Comparison of ENCODE assay signal across 26 cellular contexts in genomic region chr9:94212091-94212490, GRCh38. TPM values are rescaled to one million over a fixed set of nuclear protein-coding genes. Genes with fewer than 3 reads are reported as not detected.
A peak's percentile ranks its signal among the peaks of the same experiment; 100 is the strongest.
DNase-seq lines count a peak whose midpoint lies in the region; ATAC-seq, FAIRE-seq and TF ChIP-seq lines count a peak whose summit lies in the region.
"Had no signal": no experiment of that assay in that cellular context is flagged by ENCODE, and none has a peak within 500 bp of the region (broad histone marks: within the 10 kb centered on the region; RNA-seq: fewer than 3 reads in every experiment).

No MANE protein-coding gene starts in this region.

- H3K27ac Mint-ChIP-seq in astrocyte (ENCODE audit: unreplicated experiment) (peak overlapping the region; percentile 78), glutamatergic neuron (ENCODE audit: unreplicated experiment) (no peak overlapping the region)
- H3K27ac Mint-ChIP-seq: naive thymus-derived CD8-positive, alpha-beta T cell; stimulated activated memory B cell treated with anti-CD40 and anti-IgM and Interleukin-4, amounts not matched to agents 10 μg/mL and 1 μg/mL and 100 μg/mL, for 72 hours had no signal

- no peaks in the 10 kb centered on the region for H3K79me2 ChIP-seq in astrocyte (ENCODE audit: insufficient read depth, low read length)

- no peaks in the 10 kb centered on the region for H3K9me3 ChIP-seq in AG04450 (ENCODE audit: control insufficient read depth, insufficient read depth, low read length)
- H3K9me3 ChIP-seq in astrocyte (ENCODE audit: insufficient read depth, low read depth, low read length): no peaks in the 10 kb centered on the region
- H3K9me3 ChIP-seq: spleen had no signal

- H3K27me3 Mint-ChIP-seq in astrocyte (ENCODE audit: low read depth, unreplicated experiment): peaks cover 4% of the 10 kb centered on the region
- H3K27me3 Mint-ChIP-seq in glutamatergic neuron (ENCODE audit: unreplicated experiment): peaks cover 3% of the 10 kb centered on the region

- H3K9me3 Mint-ChIP-seq in astrocyte (ENCODE audit: unreplicated experiment): peaks cover 8% of the 10 kb centered on the region
- no peaks in the 10 kb centered on the region for H3K9me3 Mint-ChIP-seq in glutamatergic neuron (ENCODE audit: unreplicated experiment)
- H3K9me3 Mint-ChIP-seq: activated T-cell treated with anti-CD3 and anti-CD28 coated beads, Interleukin-2, amount 50 U/mL, for 4 hours; stimulated activated memory B cell treated with anti-CD40 and anti-IgM and Interleukin-4, amounts not matched to agents 10 μg/mL and 1 μg/mL and 100 μg/mL, for 72 hours had no signal

- H3K4me1 ChIP-seq in astrocyte (ENCODE audit: insufficient read depth, low read length): no peaks in the 10 kb centered on the region

- peaks cover 10% of the 10 kb centered on the region for H3K4me1 Mint-ChIP-seq in astrocyte (ENCODE audit: low read depth, unreplicated experiment)
- no peaks in the 10 kb centered on the region for H3K4me1 Mint-ChIP-seq in glutamatergic neuron (ENCODE audit: low read depth, unreplicated experiment)

- H3K9ac ChIP-seq in astrocyte (ENCODE audit: low read length): no peak overlapping the region

- no peaks in the 10 kb centered on the region for H4K20me1 ChIP-seq in astrocyte (ENCODE audit: insufficient read depth, low read length)

- no peak overlapping the region for H3K4me2 ChIP-seq in astrocyte (ENCODE audit: low read length)

- no peak for ATAC-seq in HG02885 (IDR thresholded peaks at IDR 0.05; ENCODE audit: poor library complexity, unreplicated experiment)
- ATAC-seq: activated T-cell treated with anti-CD3 and anti-CD28 coated beads, Interleukin-2, amount 50 U/mL, for 4 hours; left colon; naive thymus-derived CD8-positive, alpha-beta T cell; stimulated activated memory B cell treated with anti-CD40 and anti-IgM and Interleukin-4, amounts not matched to agents 10 μg/mL and 1 μg/mL and 100 μg/mL, for 72 hours had no signal

- no peak for FAIRE-seq in astrocyte (lab: Jason Lieb, UNC)
- FAIRE-seq: A204.1, H54 had no signal

- H3K4me3 Mint-ChIP-seq in astrocyte (ENCODE audit: unreplicated experiment) (no peak overlapping the region), glutamatergic neuron (ENCODE audit: unreplicated experiment) (no peak overlapping the region)
- H3K4me3 Mint-ChIP-seq: activated T-cell treated with anti-CD3 and anti-CD28 coated beads, Interleukin-2, amount 50 U/mL, for 4 hours; naive thymus-derived CD8-positive, alpha-beta T cell; stimulated activated memory B cell treated with anti-CD40 and anti-IgM and Interleukin-4, amounts not matched to agents 10 μg/mL and 1 μg/mL and 100 μg/mL, for 72 hours had no signal

- CTCF ChIA-PET in AG04450 (lab: Charles Lee): interaction anchor here (1.2 to 9.3 kb wide), 9 partner anchors 11 to 530 kb away, joined by 3 to 319 read pairs (median 14); no protein-coding TSS in a partner anchor

- H3K36me3 Mint-ChIP-seq in astrocyte (ENCODE audit: low read depth, unreplicated experiment): peaks cover 3% of the 10 kb centered on the region
- H3K36me3 Mint-ChIP-seq in glutamatergic neuron (ENCODE audit: unreplicated experiment): no peaks in the 10 kb centered on the region
- H3K36me3 Mint-ChIP-seq: naive thymus-derived CD8-positive, alpha-beta T cell; stimulated activated memory B cell treated with anti-CD40 and anti-IgM and Interleukin-4, amounts not matched to agents 10 μg/mL and 1 μg/mL and 100 μg/mL, for 72 hours had no signal

- TF ChIP-seq CTCF in AG04450 (IDR thresholded peaks at IDR 0.05; ENCODE audit: low read depth, low read length): no peak
- TF ChIP-seq CTCF in astrocyte (IDR thresholded peaks at IDR 0.05; ENCODE audit: insufficient read depth, low read depth, low read length): no peak
- TF ChIP-seq CTCF in glutamatergic neuron (IDR thresholded peaks at IDR 0.05; ENCODE audit: partially characterized antibody, unreplicated experiment): no peak

- no peak overlapping the region for H2AFZ ChIP-seq in astrocyte (ENCODE audit: low read depth, low read length)

- POLR2A ChIA-PET in AG04450 (lab: Yijun Ruan, JAX): no interaction called here

- H3K27me3 ChIP-seq in AG04450 (ENCODE audit: control insufficient read depth, insufficient read depth, low read length) (no peaks in the 10 kb centered on the region), astrocyte (ENCODE audit: insufficient read depth, low read length) (no peaks in the 10 kb centered on the region)
- H3K27me3 ChIP-seq: MG63 had no signal

- H3K36me3 ChIP-seq in astrocyte (ENCODE audit: insufficient read depth, low read length): no peaks in the 10 kb centered on the region
- H3K36me3 ChIP-seq: MG63, spleen had no signal

- DNase-seq in AG04450 (ENCODE audit: low read depth, low spot score): peak; percentile 20
- DNase-seq in M059J (ENCODE audit: low read depth): peak; percentile 35
- DNase-seq in astrocyte (ENCODE audit: low read depth): peak; percentile 78
- peak; percentile 87 for DNase-seq in iris pigment epithelial cell (ENCODE audit: low read depth)
- no peak for DNase-seq in activated T-cell treated with anti-CD3 and anti-CD28 coated beads, Interleukin-2, amount 50 U/mL, for 48 hours
- DNase-seq in effector CD8-positive, alpha-beta T cell (lab: John Stamatoyannopoulos, UW): no peak
- no peak for DNase-seq in glutamatergic neuron
- DNase-seq: activated CD4-positive, CD25-positive, alpha-beta regulatory T cell treated with anti-CD3 and anti-CD28 coated beads, Interleukin-2, amount 50 U/mL, for 72 hours; activated naive CD4-positive, alpha-beta T cell treated with Interleukin-2 at 50 U/mL for 16 hours; activated T-cell treated with anti-CD3 and anti-CD28 coated beads, Interleukin-2, amount 50 U/mL, for 4 hours; amygdala; caudate nucleus; dermis blood vessel endothelial cell; left colon; MG63; naive thymus-derived CD8-positive, alpha-beta T cell; NCI-H1436; Right ventricle myocardium superior; spleen; stimulated activated CD4-positive, alpha-beta T cell treated with anti-CD3 and anti-CD28 coated beads, Interleukin-2, amount 100 ng/mL, for 48 hours; SW 1271 had no signal

- H3K4me3 ChIP-seq in AG04450 (ENCODE audit: low read depth, low read length) (no peak overlapping the region), astrocyte (ENCODE audit: insufficient read depth, low read depth, low read length) (no peak overlapping the region)
- H3K4me3 ChIP-seq: MG63, spleen had no signal

- H3K27ac ChIP-seq in AG04450 (ENCODE audit: low read depth, low read length) (no peak overlapping the region), astrocyte (ENCODE audit: low read depth, low read length) (no peak overlapping the region)
- H3K27ac ChIP-seq: HL-60, spleen had no signal

RNA-seq across cellular contexts. Expression of gene ZNF169, which starts 47.0 kb away (rescaled TPM):
- 2.3 and 2.4 TPM in 2 replicates for polyA plus RNA-seq in AG04450 (2011; rRNA removed)
- 6.9 and 7.6 TPM in 2 replicates for polyA minus RNA-seq in AG04450 (2011; rRNA and poly(A)+ RNA removed)
- total RNA-seq in M059J (2014; rRNA removed; shearing (Covaris generic)): 1.4 and 1.6 TPM in 2 replicates
- total RNA-seq in astrocyte (3.7 and 4.1 TPM in 2 replicates), glutamatergic neuron (ENCODE audit: unreplicated experiment) (4.9 TPM)

Comparison
In these comparisons a context has a peak if more than half of its experiments do, and no peak if none do; other contexts are left out.
1. DNase-seq: peak in AG04450 (single experiment), M059J (single experiment), astrocyte (single experiment) and iris pigment epithelial cell (single experiment); none in activated T-cell treated with anti-CD3 and anti-CD28 coated beads, Interleukin-2, amount 50 U/mL, for 48 hours (0 of 2), effector CD8-positive, alpha-beta T cell (single experiment) and glutamatergic neuron (single experiment).